In genomic region chr7:1897076-1897860, GRCh38 we compare ENCODE assay signal across 1 cellular context.
TF ChIP-seq lines count a peak whose summit lies in the region.

No MANE protein-coding gene starts in this region.

TF ChIP-seq in H1, 55 proteins besides CTCF, POLR2A, EP300 and RAD21:
- TF ChIP-seq ZNF274 (IDR thresholded peaks at IDR 0.05; ENCODE audit: borderline replicate concordance, extremely low read depth, low read length) (no peak), CHD1 (IDR thresholded peaks at IDR 0.05; ENCODE audit: low read depth, low read length) (no peak), E2F6 (IDR thresholded peaks at IDR 0.05) (no peak), SIX5 (IDR thresholded peaks at IDR 0.05; ENCODE audit: low read depth, low read length) (no peak), TCF12 (IDR thresholded peaks at IDR 0.05; ENCODE audit: low read depth, low read length) (no peak), TEAD4 (IDR thresholded peaks at IDR 0.05; ENCODE audit: low read depth, low read length) (no peak), SP4 (IDR thresholded peaks at IDR 0.05; ENCODE audit: low read length) (no peak), JUN (IDR thresholded peaks at IDR 0.05; ENCODE audit: low read depth, low read length) (no peak), USF2 (IDR thresholded peaks at IDR 0.05; ENCODE audit: low read length) (no peak), TBP (IDR thresholded peaks at IDR 0.05; ENCODE audit: low read depth, low read length) (no peak), TAF7 (optimal IDR thresholded peaks at IDR 0.05; ENCODE audit: borderline replicate concordance, low read depth, low read length) (no peak), CBX8 (IDR thresholded peaks at IDR 0.05; ENCODE audit: borderline replicate concordance, low read depth, low read length) (no peak), SUZ12 (IDR thresholded peaks at IDR 0.05; ENCODE audit: low read length) (no peak), MAX (IDR thresholded peaks at IDR 0.05) (no peak), SRF (IDR thresholded peaks at IDR 0.05; ENCODE audit: low read depth, low read length) (no peak), BACH1 (IDR thresholded peaks at IDR 0.05; ENCODE audit: low read length) (no peak), BCL11A (IDR thresholded peaks at IDR 0.05; ENCODE audit: low read depth in 2 of 2, low read length in 2 of 2) (no peak), EZH2 (IDR thresholded peaks at IDR 0.05; ENCODE audit: low read depth, low read length, severe bottlenecking) (no peak), FOSL1 (IDR thresholded peaks at IDR 0.05; ENCODE audit: insufficient read depth, low read depth, low read length) (no peak)
